Comparison of ENCODE assay signal across 8 cellular contexts in the genomic region with DNA sequence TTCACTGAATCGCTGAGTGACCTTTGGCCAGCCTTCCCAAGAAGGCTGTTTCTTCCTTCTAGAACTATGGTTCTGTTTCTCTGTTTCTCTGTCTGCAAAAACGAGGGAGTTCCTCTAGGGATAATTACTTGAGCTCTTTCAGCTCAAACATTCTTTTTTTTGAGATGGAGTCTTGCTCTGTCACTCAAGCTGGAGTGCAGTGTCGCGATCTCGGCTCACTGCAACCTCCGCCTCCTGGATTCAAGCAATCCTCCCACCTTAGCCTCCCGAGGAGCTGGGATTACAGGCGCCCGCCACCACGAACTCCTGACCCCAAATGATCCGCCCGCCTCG. TPM values are rescaled to one million over a fixed set of nuclear protein-coding genes. Genes with fewer than 3 reads are reported as not detected.
A peak's percentile ranks its signal among the peaks of the same experiment; 100 is the strongest.
DNase-seq lines count a peak whose midpoint lies in the region; ATAC-seq and TF ChIP-seq lines count a peak whose summit lies in the region.

No MANE protein-coding gene starts in this region.

- H3K4me3 Mint-ChIP-seq in natural killer cell treated with Interleukin-12 subunit alpha and Interleukin-12 subunit beta and Interleukin-15 and Interleukin-18, amount 100 ng/mL, for 72 hours: peak overlapping the region; percentile 100

- TF ChIP-seq CTCF in C4-2B (conservative IDR thresholded peaks at IDR 0.05): no peak

- H3K27me3 Mint-ChIP-seq in natural killer cell treated with Interleukin-12 subunit alpha and Interleukin-12 subunit beta and Interleukin-15 and Interleukin-18, amount 100 ng/mL, for 72 hours: peaks cover 4 to 5% of the 10 kb centered on the region in 2 donors

- peaks cover 11% of the 10 kb centered on the region for H3K36me3 Mint-ChIP-seq in natural killer cell treated with Interleukin-12 subunit alpha and Interleukin-12 subunit beta and Interleukin-15 and Interleukin-18, amount 100 ng/mL, for 72 hours

- DNase-seq in KBM-7: peak; percentile 42
- peak in 8 of 61 donors; percentile 5 to 44 (median 28) for DNase-seq in caudate nucleus (lab: John Stamatoyannopoulos, UW)
- no peak for DNase-seq in natural killer cell treated with Interleukin-12 subunit alpha and Interleukin-12 subunit beta and Interleukin-15 and Interleukin-18, amount 100 ng/mL, for 72 hours (ENCODE audit: low spot score)
- DNase-seq in cerebellar cortex (ENCODE audit: low spot score): no peak
- no peak for DNase-seq in stimulated activated CD4-positive, alpha-beta T cell treated with anti-CD3 and anti-CD28 coated beads, Interleukin-12 subunit alpha, Interleukin-12 subunit beta, amount 100 ng/mL, for 4 hours
- no peak for DNase-seq in effector CD4-positive, alpha-beta T cell

- in situ Hi-C loops in KBM-7 (cut with MboI; ENCODE audit: low pct_unique_long_range_greater_than_20kb, low sequenced_read_pairs): loop anchor here (25.0 kb wide), 1 partner anchor 496 kb away; no protein-coding TSS in a partner anchor

- H3K27ac ChIP-seq in C4-2B (peak overlapping the region; percentile 94), caudate nucleus (ENCODE audit: low read depth, low read length) (peak overlapping the region; percentile 56)

- peak in 1 of 2 donors; percentile 2 for ATAC-seq in natural killer cell treated with Interleukin-12 subunit alpha and Interleukin-12 subunit beta and Interleukin-15 and Interleukin-18, amount 100 ng/mL, for 72 hours
- no peak for ATAC-seq in HG02678 (IDR thresholded peaks at IDR 0.05; ENCODE audit: unreplicated experiment)

- peak overlapping the region; percentile 97 to 99 for H3K27ac Mint-ChIP-seq in natural killer cell treated with Interleukin-12 subunit alpha and Interleukin-12 subunit beta and Interleukin-15 and Interleukin-18, amount 100 ng/mL, for 72 hours

- no peaks in the 10 kb centered on the region for H3K9me3 Mint-ChIP-seq in natural killer cell treated with Interleukin-12 subunit alpha and Interleukin-12 subunit beta and Interleukin-15 and Interleukin-18, amount 100 ng/mL, for 72 hours

- H3K4me1 Mint-ChIP-seq in natural killer cell treated with Interleukin-12 subunit alpha and Interleukin-12 subunit beta and Interleukin-15 and Interleukin-18, amount 100 ng/mL, for 72 hours (ENCODE audit: low read depth in 2 of 2): peaks cover 27% of the 10 kb centered on the region in 2 donors

RNA-seq across cellular contexts. Expression of a gene that starts 0.7 kb away (rescaled TPM):
- 100 to 1,000 TPM in 1 of 2 donors, 10 to 100 TPM in 1; 93.0 to 136 TPM for total RNA-seq in natural killer cell treated with Interleukin-12 subunit alpha and Interleukin-12 subunit beta and Interleukin-15 and Interleukin-18, amount 100 ng/mL, for 72 hours

RNA-seq across cellular contexts. Expression of a gene that starts 15.6 kb away (rescaled TPM):
- total RNA-seq in natural killer cell treated with Interleukin-12 subunit alpha and Interleukin-12 subunit beta and Interleukin-15 and Interleukin-18, amount 100 ng/mL, for 72 hours: 1 to 10 TPM; 4.3 to 8.7 TPM

RNA-seq across cellular contexts. Expression of a gene that starts 59.0 kb away (rescaled TPM):
- total RNA-seq in natural killer cell treated with Interleukin-12 subunit alpha and Interleukin-12 subunit beta and Interleukin-15 and Interleukin-18, amount 100 ng/mL, for 72 hours: not detected
